Comparison of ENCODE assay signal across 8 cellular contexts in genomic region chr22:28077166-28077565, GRCh38.
"Had no signal": no experiment of that assay in that cellular context is flagged by ENCODE, and none has a peak within 500 bp of the region (broad histone marks: within the 10 kb centered on the region; RNA-seq: fewer than 3 reads in every experiment).

No MANE protein-coding gene starts in this region.

- DNase-seq: GDM1, GF-D8 had no signal

- FAIRE-seq: G401.6, GM12878, GM12891, GM12892, GM18507, GM19239 had no signal

- ATAC-seq: GM12878 had no signal

- H3K4me3 ChIP-seq: GM12878 had no signal
